In genomic region chr21:45452696-45453307, GRCh38 we compare ENCODE assay signal across 24 cellular contexts.
"Had no signal": no experiment of that assay in that cellular context is flagged by ENCODE, and none has a peak within 500 bp of the region (broad histone marks: within the 10 kb centered on the region; RNA-seq: fewer than 3 reads in every experiment).

No MANE protein-coding gene starts in this region.

- H3K27ac Mint-ChIP-seq: activated CD4-positive, alpha-beta memory T cell treated with anti-CD3 and anti-CD28 coated beads for 36 hours; activated naive CD8-positive, alpha-beta T cell treated with anti-CD3 and anti-CD28 coated beads for 36 hours; effector memory CD8-positive, alpha-beta T cell; memory B cell had no signal

- DNase-seq: activated CD4-positive, alpha-beta memory T cell treated with anti-CD3 and anti-CD28 coated beads for 36 hours; activated CD4-positive, alpha-beta T cell treated with anti-CD3 and anti-CD28 coated beads for 48 hours; activated CD4-positive, CD25-positive, alpha-beta regulatory T cell; activated naive CD4-positive, alpha-beta T cell treated with Interleukin-2 at 50 U/mL for 16 hours; activated naive CD8-positive, alpha-beta T cell treated with anti-CD3 and anti-CD28 coated beads for 36 hours; activated T-cell treated with anti-CD3 and anti-CD28 coated beads, Interleukin-2, amount 50 U/mL, for 48 hours; dorsolateral prefrontal cortex; effector memory CD8-positive, alpha-beta T cell; esophagus squamous epithelium; gastrocnemius medialis; islet precursor cell; left colon; retina; stimulated activated CD4-positive, alpha-beta T cell treated with anti-CD3 and anti-CD28 coated beads, Interleukin-2, amount 100 ng/mL, for 48 hours; stimulated activated CD8-positive, alpha-beta memory T cell treated with anti-CD3 and anti-CD28 coated beads, Interleukin-4, amount 100 ng/mL, for 48 hours; stimulated activated naive CD4-positive, alpha-beta T cell treated with Interleukin-2 at 50 U/mL for 16 hours; T-helper 1 cell; T-helper 9 cell; upper lobe of right lung had no signal

- H3K9me3 Mint-ChIP-seq: activated naive CD8-positive, alpha-beta T cell treated with anti-CD3 and anti-CD28 coated beads for 36 hours; central memory CD8-positive, alpha-beta T cell; effector memory CD8-positive, alpha-beta T cell; memory B cell had no signal

- ATAC-seq: effector memory CD8-positive, alpha-beta T cell; gastrocnemius medialis; heart left ventricle; left colon; upper lobe of right lung had no signal

- H3K4me1 ChIP-seq: gastrocnemius medialis had no signal

- H3K36me3 Mint-ChIP-seq: activated CD4-positive, alpha-beta memory T cell treated with anti-CD3 and anti-CD28 coated beads for 36 hours; activated naive CD8-positive, alpha-beta T cell treated with anti-CD3 and anti-CD28 coated beads for 36 hours; memory B cell had no signal

- H3K4me3 Mint-ChIP-seq: activated CD4-positive, alpha-beta memory T cell treated with anti-CD3 and anti-CD28 coated beads for 36 hours; activated naive CD8-positive, alpha-beta T cell treated with anti-CD3 and anti-CD28 coated beads for 36 hours; central memory CD8-positive, alpha-beta T cell; effector memory CD8-positive, alpha-beta T cell; memory B cell had no signal

- FAIRE-seq: colon had no signal

- H3K27ac ChIP-seq: dorsolateral prefrontal cortex, gastrocnemius medialis, heart left ventricle had no signal

- H3K36me3 ChIP-seq: breast epithelium, esophagus squamous epithelium, gastrocnemius medialis, upper lobe of right lung had no signal

- H3K4me3 ChIP-seq: breast epithelium, dorsolateral prefrontal cortex, esophagus squamous epithelium, gastrocnemius medialis, heart left ventricle, upper lobe of right lung had no signal

- H3K9me3 ChIP-seq: breast epithelium, esophagus squamous epithelium, gastrocnemius medialis, heart left ventricle, upper lobe of right lung had no signal

- H3K4me1 Mint-ChIP-seq: activated naive CD8-positive, alpha-beta T cell treated with anti-CD3 and anti-CD28 coated beads for 36 hours; central memory CD8-positive, alpha-beta T cell had no signal

- H3K27me3 ChIP-seq: breast epithelium, heart left ventricle, upper lobe of right lung had no signal
